1 cellular context compared by ENCODE assay signal in genomic region chr18:55605820-55606252, GRCh38.
A peak's percentile ranks its signal among the peaks of the same experiment; 100 is the strongest.
TF ChIP-seq lines count a peak whose summit lies in the region.

No MANE protein-coding gene starts in this region.

TF ChIP-seq in GM12878, 131 proteins besides CTCF, POLR2A, EP300 and RAD21 (continued from another document):
- peak; percentile 69 for TF ChIP-seq PKNOX1 (IDR thresholded peaks at IDR 0.05)
